In the genomic region with DNA sequence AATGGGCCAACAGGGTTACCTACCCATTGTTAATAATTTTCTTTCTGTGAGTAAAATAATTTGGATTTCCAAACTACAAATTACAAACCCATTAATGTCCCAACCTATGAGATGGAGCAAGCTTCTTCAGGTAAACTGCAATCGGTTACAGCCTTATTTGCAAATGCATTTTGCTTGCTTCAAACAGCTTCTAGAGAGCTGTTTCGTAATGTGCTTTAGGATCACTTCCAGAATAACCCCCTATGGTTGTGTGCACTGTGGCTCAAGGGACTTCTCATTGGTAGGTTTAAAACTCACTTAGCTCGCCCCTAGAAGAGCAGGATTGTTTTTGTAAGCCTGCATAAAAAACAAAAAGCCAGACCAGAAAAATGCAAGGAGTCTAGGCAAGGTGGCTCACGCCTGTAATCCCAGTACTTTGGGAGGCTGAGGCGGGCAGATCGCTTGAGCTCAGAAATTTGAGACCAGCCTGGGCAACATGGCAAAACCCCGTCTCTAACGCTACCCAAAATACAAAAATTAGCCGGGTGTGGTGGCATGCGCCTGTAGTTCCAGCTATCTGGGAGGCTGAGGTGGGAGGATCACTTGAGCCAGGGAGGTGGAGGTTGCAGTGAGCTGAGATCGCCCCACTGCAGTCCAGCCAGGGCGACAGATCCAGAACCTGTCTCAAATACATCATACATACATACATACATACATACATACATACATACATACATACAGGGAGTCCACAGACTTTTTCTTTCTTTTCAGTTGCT, we compare ENCODE assay signal across 10 cellular contexts. TPM values are rescaled to one million over a fixed set of nuclear protein-coding genes. Genes with fewer than 3 reads are reported as not detected.
DNase-seq lines count a peak whose midpoint lies in the region; ATAC-seq and TF ChIP-seq lines count a peak whose summit lies in the region.
"Had no signal": no experiment of that assay in that cellular context is flagged by ENCODE, and none has a peak within 500 bp of the region (broad histone marks: within the 10 kb centered on the region; RNA-seq: fewer than 3 reads in every experiment).

No MANE protein-coding gene starts in this region.

- no peaks in the 10 kb centered on the region for H3K36me3 ChIP-seq in esophagus muscularis mucosa
- no peaks in the 10 kb centered on the region for H3K36me3 ChIP-seq in skeletal muscle tissue (ENCODE audit: control insufficient read depth in 3 of 3, insufficient read depth in 3 of 3, low read length in 3 of 3)

- no TSS peak for BruUV-seq in Calu3 (replicated peaks; lab: Mats Ljungman, UMichigan)

- no peak for TF ChIP-seq EP300 in esophagus muscularis mucosa (IDR thresholded peaks at IDR 0.05)

- H3K27ac Mint-ChIP-seq in Calu3 (ENCODE audit: unreplicated experiment), result peak overlapping the region; percentile 60
- H3K27ac Mint-ChIP-seq: stimulated activated naive CD8-positive, alpha-beta T cell treated with anti-CD3 and anti-CD28 coated beads, Interleukin-15, Interleukin-2, amounts not matched to agents 100 ng/mL and 50 ng/mL, for 24 hours had no signal

- H3K27me3 Mint-ChIP-seq in Calu3 (ENCODE audit: unreplicated experiment), result no peaks in the 10 kb centered on the region
- H3K27me3 Mint-ChIP-seq: stimulated activated naive CD8-positive, alpha-beta T cell treated with anti-CD3 and anti-CD28 coated beads, Interleukin-15, Interleukin-2, amounts not matched to agents 100 ng/mL and 50 ng/mL, for 24 hours had no signal

- 91% methylated on average over 12 of the region's 12 CpGs for whole genome bisulfite sequencing in esophagus muscularis mucosa

- CTCF ChIA-PET in Calu3 (lab: Charles Lee), result interaction anchor here (0.6 to 1.4 kb wide), 5 partner anchors 8 to 622 kb away, joined by 3 to 7 read pairs (median 4); no protein-coding TSS in a partner anchor

- ATAC-seq in GM18909 (IDR thresholded peaks at IDR 0.05; ENCODE audit: poor library complexity, unreplicated experiment), result no peak

- intact Hi-C loops in Calu3 (cut with micrococcal nuclease; ENCODE audit: unreplicated experiment), result no loop called here
- intact Hi-C loops in esophagus muscularis mucosa (cut with DNase I), result no loop called here

- peaks cover 26 to 39% (median 31%) of the 10 kb centered on the region in 4 donors for H3K4me1 ChIP-seq in esophagus muscularis mucosa
- H3K4me1 ChIP-seq in skeletal muscle tissue (ENCODE audit: control insufficient read depth in 3 of 3, insufficient read depth in 3 of 3, low read length in 3 of 3), result peaks cover 11 to 22% (median 19%) of the 10 kb centered on the region in 3 donors

- peak overlapping the region; percentile 41 for H3K4me3 Mint-ChIP-seq in Calu3 (ENCODE audit: low read depth, unreplicated experiment)
- H3K4me3 Mint-ChIP-seq: stimulated activated naive CD8-positive, alpha-beta T cell treated with anti-CD3 and anti-CD28 coated beads, Interleukin-15, Interleukin-2, amounts not matched to agents 100 ng/mL and 50 ng/mL, for 24 hours had no signal

- H3K4me3 ChIP-seq in esophagus muscularis mucosa (no peak overlapping the region), skeletal muscle tissue (ENCODE audit: low read length in 3 of 3) (peak overlapping the region in 2 of 3 donors; percentile 3 to 31)

- H3K27me3 ChIP-seq in esophagus muscularis mucosa, result no peaks in the 10 kb centered on the region
- H3K27me3 ChIP-seq in skeletal muscle tissue (ENCODE audit: control insufficient read depth in 3 of 3, insufficient read depth in 3 of 3, low read length in 3 of 3), result no peaks in the 10 kb centered on the region

- no peak overlapping the region for H3K9ac ChIP-seq in skeletal muscle tissue (ENCODE audit: low read depth in 1 of 3, low read length in 3 of 3)

- H3K4me1 Mint-ChIP-seq in Calu3 (ENCODE audit: low read depth, unreplicated experiment), result peaks cover 23% of the 10 kb centered on the region

- H3K9me3 Mint-ChIP-seq in Calu3 (ENCODE audit: low read depth, unreplicated experiment), result no peaks in the 10 kb centered on the region
- H3K9me3 Mint-ChIP-seq: stimulated activated naive CD8-positive, alpha-beta T cell treated with anti-CD3 and anti-CD28 coated beads, Interleukin-15, Interleukin-2, amounts not matched to agents 100 ng/mL and 50 ng/mL, for 24 hours had no signal

- DNase-seq in Calu3, result no peak
- peak; percentile 83 for DNase-seq in NOMO-1 treated with DMSO at 0.1 percent for 48 hours (lab: John Stamatoyannopoulos, UW; ENCODE audit: unreplicated experiment)
- DNase-seq in esophagus muscularis mucosa (ENCODE audit: extremely low spot score), result no peak
- DNase-seq in NCI-H345 (lab: John Stamatoyannopoulos, UW), result no peak
- DNase-seq in NCI-H2227 (lab: John Stamatoyannopoulos, UW; ENCODE audit: unreplicated experiment), result no peak
- DNase-seq: DMS153, NCI-H1105 had no signal

- TF ChIP-seq POLR2A in esophagus muscularis mucosa (IDR thresholded peaks at IDR 0.05; ENCODE audit: low read depth), result no peak

- peaks cover 39% of the 10 kb centered on the region for H3K36me3 Mint-ChIP-seq in Calu3 (ENCODE audit: insufficient read depth, unreplicated experiment)

- TF ChIP-seq CTCF in Calu3 (IDR thresholded peaks at IDR 0.05; ENCODE audit: unreplicated experiment) (no peak), esophagus muscularis mucosa (IDR thresholded peaks at IDR 0.05) (no peak)

- H3K9me3 ChIP-seq in esophagus muscularis mucosa (no peaks in the 10 kb centered on the region), skeletal muscle tissue (ENCODE audit: control insufficient read depth in 3 of 3, low read length in 3 of 3) (no peaks in the 10 kb centered on the region)

- H3K27ac ChIP-seq in esophagus muscularis mucosa (replicated peaks in 1 of 4) (peak overlapping the region; percentile 29 to 100 (median 98)), skeletal muscle tissue (ENCODE audit: low read depth, low read length) (peak overlapping the region; percentile 27)

RNA-seq across cellular contexts. Expression of a gene that starts 3.3 kb away (rescaled TPM):
- total RNA-seq in Calu3 (2022), result 13.2 and 20.6 TPM in 2 replicates
- 10 to 100 TPM; 18.7 to 74.2 (median 24.1) TPM for total RNA-seq in esophagus muscularis mucosa
- total RNA-seq in skeletal muscle tissue, result 16.7 TPM

Comparison
In these comparisons a context has a peak if more than half of its experiments do, and no peak if none do; other contexts are left out.
1. H3K4me3 ChIP-seq: peak in skeletal muscle tissue (2 of 3); none in esophagus muscularis mucosa (0 of 4).